In genomic region chr16:75206749-75207451, GRCh38 we compare ENCODE assay signal across 21 cellular contexts. TPM values are rescaled to one million over a fixed set of nuclear protein-coding genes. Genes with fewer than 3 reads are reported as not detected.
DNase-seq lines count a peak whose midpoint lies in the region; ATAC-seq and TF ChIP-seq lines count a peak whose summit lies in the region.
"Had no signal": no experiment of that assay in that cellular context is flagged by ENCODE, and none has a peak within 500 bp of the region (broad histone marks: within the 10 kb centered on the region; RNA-seq: fewer than 3 reads in every experiment).

Gene CTRB2 (minus strand): TSS chr16:75207161. CDS start chr16:75207141, 20 bp downstream.

- TF ChIP-seq POLR2A in HCT116 (IDR thresholded peaks at IDR 0.05; ENCODE audit: borderline replicate concordance, extremely low read depth, insufficient read depth, insufficient read length): no peak

- no peak within 1 kb of the TSS for H3K27ac Mint-ChIP-seq in activated CD4-positive, alpha-beta memory T cell treated with anti-CD3 and anti-CD28 coated beads for 36 hours
- H3K27ac Mint-ChIP-seq: natural killer cell treated with Interleukin-12 subunit alpha and Interleukin-12 subunit beta and Interleukin-15 and Interleukin-18, amount 100 ng/mL, for 72 hours had no signal

- H3K9ac ChIP-seq in HCT116 (ENCODE audit: low read length): no peak within 1 kb of the TSS

- no peaks in the 10 kb centered on the region for H3K36me3 ChIP-seq in HCT116 (ENCODE audit: control insufficient read depth in 1 of 2, insufficient read depth in 2 of 2, low read length in 2 of 2)
- H3K36me3 ChIP-seq: esophagus squamous epithelium, transverse colon had no signal

- POLR2A ChIA-PET in HCT116 (lab: Charles Lee): interaction anchor here (1.0 kb wide), 1 partner anchor 18 kb away, joined by 4 read pairs; no protein-coding TSS in a partner anchor
- POLR2A ChIA-PET in activated CD4-positive, alpha-beta memory T cell treated with anti-CD3 and anti-CD28 coated beads for 36 hours (lab: Charles Lee): no interaction called here

- H3K4me1 Mint-ChIP-seq in activated CD4-positive, alpha-beta memory T cell treated with anti-CD3 and anti-CD28 coated beads for 36 hours (ENCODE audit: low read depth): no peaks in the 10 kb centered on the region
- H3K4me1 Mint-ChIP-seq: CD14-positive monocyte; central memory CD8-positive, alpha-beta T cell had no signal

- peak; percentile 56 for DNase-seq in GM10266 (ENCODE audit: extremely low spot score)
- DNase-seq in HCT116 (ENCODE audit: low read depth, low spot score): no peak
- DNase-seq in epidermal melanocyte (ENCODE audit: insufficient read length, low spot score): peak; percentile 5
- no peak for DNase-seq in omental fat pad (ENCODE audit: low spot score)
- no peak for DNase-seq in substantia nigra (lab: John Stamatoyannopoulos, UW)
- no peak for DNase-seq in activated CD4-positive, alpha-beta memory T cell treated with anti-CD3 and anti-CD28 coated beads for 36 hours
- DNase-seq: activated CD4-positive, alpha-beta T cell treated with anti-CD3 and anti-CD28 coated beads for 48 hours; activated CD8-positive, alpha-beta memory T cell treated with anti-CD3 and anti-CD28 coated beads, Interleukin-2, amount 50 U/mL, for 4 hours; activated effector memory CD4-positive, alpha-beta T cell treated with Interleukin-2 at 50 U/mL for 16 hours; esophagus squamous epithelium; GDM1; NCI-H526 treated with DMSO at 0.1 percent for 48 hours; OCI-M1; transverse colon had no signal

- H3K79me2 ChIP-seq in HCT116 (ENCODE audit: insufficient read depth, low read length): no peaks in the 10 kb centered on the region

- no peak within 1 kb of the TSS for H3K4me3 ChIP-seq in HCT116 (replicated peaks in 1 of 2; ENCODE audit: low read depth in 1 of 2, low read length in 2 of 2)
- H3K4me3 ChIP-seq: esophagus squamous epithelium, lung, SK-N-MC, transverse colon had no signal

- H3K27ac ChIP-seq in HCT116 (ENCODE audit: low read depth, low read length): no peak within 1 kb of the TSS
- no peak within 1 kb of the TSS for H3K27ac ChIP-seq in substantia nigra (ENCODE audit: low read depth, low read length, poor library complexity, severe bottlenecking)
- H3K27ac ChIP-seq: esophagus squamous epithelium, SK-N-MC, transverse colon had no signal

- no peaks in the 10 kb centered on the region for H3K9me2 ChIP-seq in HCT116 (ENCODE audit: insufficient read depth)

- H4K20me1 ChIP-seq in HCT116 (ENCODE audit: insufficient read depth): no peaks in the 10 kb centered on the region

- CTCF ChIA-PET in HCT116 (lab: Charles Lee): no interaction called here
- CTCF ChIA-PET in activated CD4-positive, alpha-beta memory T cell treated with anti-CD3 and anti-CD28 coated beads for 36 hours (lab: Charles Lee): no interaction called here

- ATAC-seq in HCT116 (0 out of 2 replicates have a peak, but pooled peaks have one; percentile 15), omental fat pad (ENCODE audit: low FRiP score) (peak; percentile 10), HG03457 (IDR thresholded peaks at IDR 0.05; ENCODE audit: unreplicated experiment) (no peak), HG03196 (IDR thresholded peaks at IDR 0.05; ENCODE audit: unreplicated experiment) (no peak)

- no peaks in the 10 kb centered on the region for H3K36me3 Mint-ChIP-seq in activated CD4-positive, alpha-beta memory T cell treated with anti-CD3 and anti-CD28 coated beads for 36 hours
- H3K36me3 Mint-ChIP-seq: CD14-positive monocyte; natural killer cell treated with Interleukin-12 subunit alpha and Interleukin-12 subunit beta and Interleukin-15 and Interleukin-18, amount 100 ng/mL, for 72 hours had no signal

- no peak for TF ChIP-seq RAD21 in HCT116 (IDR thresholded peaks at IDR 0.05; ENCODE audit: low read depth)

- H3K9me3 Mint-ChIP-seq in activated CD4-positive, alpha-beta memory T cell treated with anti-CD3 and anti-CD28 coated beads for 36 hours: no peaks in the 10 kb centered on the region
- H3K9me3 Mint-ChIP-seq: central memory CD8-positive, alpha-beta T cell; natural killer cell treated with Interleukin-12 subunit alpha and Interleukin-12 subunit beta and Interleukin-15 and Interleukin-18, amount 100 ng/mL, for 72 hours had no signal

- H3K9me3 ChIP-seq in HCT116 (ENCODE audit: control insufficient read depth in 1 of 2, insufficient read depth in 1 of 2, low read depth in 1 of 2, low read length in 2 of 2): no peaks in the 10 kb centered on the region
- H3K9me3 ChIP-seq: esophagus squamous epithelium, transverse colon had no signal

- no peaks in the 10 kb centered on the region for H3K4me1 ChIP-seq in HCT116 (ENCODE audit: control insufficient read depth in 1 of 2, insufficient read depth in 2 of 2, low read length in 2 of 2)
- H3K4me1 ChIP-seq: esophagus squamous epithelium, transverse colon had no signal

- no TSS peak for BruUV-seq in HCT116 (replicated peaks; lab: Mats Ljungman, UMichigan)

- no peak within 1 kb of the TSS for H2AFZ ChIP-seq in HCT116 (ENCODE audit: low read depth, low read length, poor library complexity, severe bottlenecking)

- no peaks in the 10 kb centered on the region for H3K27me3 ChIP-seq in HCT116 (ENCODE audit: insufficient read depth, low read length)
- H3K27me3 ChIP-seq: transverse colon had no signal

- no peak for TF ChIP-seq CTCF in GM10266 (IDR thresholded peaks at IDR 0.05; ENCODE audit: control insufficient read depth, insufficient read depth, low read depth, missing control alignments)
- TF ChIP-seq CTCF in HCT116 (IDR thresholded peaks at IDR 0.05 in 2 of 3, conservative IDR thresholded peaks at IDR 0.05 in 1 of 3; ENCODE audit: borderline replicate concordance in 1 of 3, insufficient read depth in 1 of 3, low read depth in 2 of 3, low read length in 2 of 3): no peak
- no peak for TF ChIP-seq CTCF in omental fat pad (IDR thresholded peaks at IDR 0.05)

- H3K27me3 Mint-ChIP-seq in activated CD4-positive, alpha-beta memory T cell treated with anti-CD3 and anti-CD28 coated beads for 36 hours: no peaks in the 10 kb centered on the region
- H3K27me3 Mint-ChIP-seq: central memory CD8-positive, alpha-beta T cell; natural killer cell treated with Interleukin-12 subunit alpha and Interleukin-12 subunit beta and Interleukin-15 and Interleukin-18, amount 100 ng/mL, for 72 hours had no signal

- no peak within 1 kb of the TSS for H3K4me3 Mint-ChIP-seq in activated CD4-positive, alpha-beta memory T cell treated with anti-CD3 and anti-CD28 coated beads for 36 hours
- H3K4me3 Mint-ChIP-seq: central memory CD8-positive, alpha-beta T cell; natural killer cell treated with Interleukin-12 subunit alpha and Interleukin-12 subunit beta and Interleukin-15 and Interleukin-18, amount 100 ng/mL, for 72 hours had no signal

- intact Hi-C loops in HCT116 (cut with micrococcal nuclease): no loop called here
- intact Hi-C loops in activated CD4-positive, alpha-beta memory T cell treated with anti-CD3 and anti-CD28 coated beads for 36 hours (cut with micrococcal nuclease): no loop called here

- RAD21 ChIA-PET in HCT116 (lab: Charles Lee; ENCODE audit: low non-redundant PET in 1 of 2, low total read pairs in 2 of 2, uncharacterized antibody in 2 of 2, unreplicated experiment in 2 of 2): no interaction called here

- H3K4me2 ChIP-seq in HCT116 (ENCODE audit: low read length): no peak within 1 kb of the TSS

TF ChIP-seq in HCT116, 20 proteins besides CTCF, POLR2A, EP300 and RAD21:
- TF ChIP-seq EGR1 (IDR thresholded peaks at IDR 0.05; ENCODE audit: low read depth) (no peak), SIN3A (IDR thresholded peaks at IDR 0.05; ENCODE audit: low read depth) (no peak), ZNF274 (IDR thresholded peaks at IDR 0.05; ENCODE audit: low read depth, low read length) (no peak), TCF7L2 (IDR thresholded peaks at IDR 0.05; ENCODE audit: borderline replicate concordance, extremely low read depth, insufficient read depth, insufficient read length) (no peak), FOSL1 (IDR thresholded peaks at IDR 0.05; ENCODE audit: low read depth) (no peak)

RNA-seq across cellular contexts. Expression of gene CTRB2, which starts in this region (rescaled TPM):
- 10.0 TPM for total RNA-seq in HCT116 (2021; ENCODE audit: unreplicated experiment)
- 0.03 TPM in 1 of 2 replicates, not detected in the other for polyA plus RNA-seq in HCT116 (2012)
- total RNA-seq in omental fat pad: not detected
- not detected for total RNA-seq in activated CD4-positive, alpha-beta memory T cell treated with anti-CD3 and anti-CD28 coated beads for 36 hours
- total RNA-seq: esophagus squamous epithelium; natural killer cell treated with Interleukin-12 subunit alpha and Interleukin-12 subunit beta and Interleukin-15 and Interleukin-18, amount 100 ng/mL, for 72 hours; transverse colon had no signal
- polyA plus RNA-seq: CD14-positive monocyte had no signal

Comparison
In these comparisons a context has a peak if more than half of its experiments do, and no peak if none do; other contexts are left out.
1. Peak in ATAC-seq in omental fat pad; RNA of the gene not detected or under 1 TPM.
2. DNase-seq: peak in GM10266 (single experiment) and epidermal melanocyte (single experiment); none in HCT116 (single experiment), omental fat pad (single experiment), substantia nigra (0 of 49) and activated CD4-positive, alpha-beta memory T cell treated with anti-CD3 and anti-CD28 coated beads for 36 hours (single experiment).